8 cellular contexts compared by ENCODE assay signal in the genomic region with DNA sequence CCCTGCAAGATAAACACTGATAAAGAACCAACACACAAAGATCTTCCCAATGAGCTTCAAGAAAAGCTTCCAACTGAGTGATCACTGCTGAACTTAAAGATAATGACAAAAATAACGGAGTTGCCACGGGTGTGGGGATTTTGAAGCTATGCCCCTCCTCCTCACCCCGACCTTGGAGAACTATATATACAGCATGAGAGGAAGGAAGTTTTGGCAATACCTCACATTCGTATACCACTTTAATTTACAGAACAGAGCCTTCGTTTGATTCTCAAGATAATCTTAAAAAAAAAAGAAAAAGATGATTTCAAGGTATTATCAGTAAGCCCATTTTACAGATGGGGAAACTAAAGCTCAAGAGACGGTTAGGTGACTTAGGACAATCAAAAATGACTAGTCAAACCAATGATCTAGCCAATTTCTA. TPM values are rescaled to one million over a fixed set of nuclear protein-coding genes. Genes with fewer than 3 reads are reported as not detected.
DNase-seq lines count a peak whose midpoint lies in the region; ATAC-seq and TF ChIP-seq lines count a peak whose summit lies in the region.

No MANE protein-coding gene starts in this region.

- no peak for ATAC-seq in activated naive CD4-positive, alpha-beta T cell treated with anti-CD3 and anti-CD28 coated beads, Interleukin-2, amount 50 U/mL, for 72 hours
- ATAC-seq in thoracic aorta (ENCODE audit: insufficient number of reproducible peaks, low FRiP score, low read depth), result no peak
- no peak for ATAC-seq in GM19328 (IDR thresholded peaks at IDR 0.05; ENCODE audit: unreplicated experiment)

- H3K4me1 Mint-ChIP-seq in immature natural killer cell, result peaks cover 38 to 51% of the 10 kb centered on the region in 2 donors

- H3K27ac ChIP-seq in 22Rv1 (peak overlapping the region; percentile 94), thoracic aorta (peak overlapping the region; percentile 93 to 95)

- H3K36me3 ChIP-seq in H7 (replicated peaks; ENCODE audit: control insufficient read depth, insufficient read depth, low read length) (no peaks in the 10 kb centered on the region), thoracic aorta (no peaks in the 10 kb centered on the region)

- TF ChIP-seq CTCF in 22Rv1 (IDR thresholded peaks at IDR 0.05) (no peak), thoracic aorta (IDR thresholded peaks at IDR 0.05) (no peak)

- no peaks in the 10 kb centered on the region for H3K9me3 Mint-ChIP-seq in activated naive CD4-positive, alpha-beta T cell treated with anti-CD3 and anti-CD28 coated beads, Interleukin-2, amount 50 U/mL, for 72 hours
- no peaks in the 10 kb centered on the region for H3K9me3 Mint-ChIP-seq in immature natural killer cell

- peaks cover 18 to 21% of the 10 kb centered on the region in 2 donors for H3K36me3 Mint-ChIP-seq in activated naive CD4-positive, alpha-beta T cell treated with anti-CD3 and anti-CD28 coated beads, Interleukin-2, amount 50 U/mL, for 72 hours
- peaks cover 0 to 4% (median 3%) of the 10 kb centered on the region in 3 donors for H3K36me3 Mint-ChIP-seq in immature natural killer cell

- peak overlapping the region; percentile 96 to 97 for H3K27ac Mint-ChIP-seq in activated naive CD4-positive, alpha-beta T cell treated with anti-CD3 and anti-CD28 coated beads, Interleukin-2, amount 50 U/mL, for 72 hours
- H3K27ac Mint-ChIP-seq in immature natural killer cell, result peak overlapping the region; percentile 97 to 99 (median 98)

- peak overlapping the region; percentile 96 to 98 (median 96) for H3K4me3 Mint-ChIP-seq in immature natural killer cell

- H3K27me3 Mint-ChIP-seq in immature natural killer cell (ENCODE audit: low read depth in 3 of 3), result peaks cover 6 to 8% (median 7%) of the 10 kb centered on the region in 3 donors

- no peaks in the 10 kb centered on the region for H3K9me3 ChIP-seq in thoracic aorta

- peaks cover 23 to 39% of the 10 kb centered on the region in 2 donors for H3K4me1 ChIP-seq in thoracic aorta (ENCODE audit: control insufficient read depth in 1 of 2, low read depth in 2 of 2)

- H3K4me3 ChIP-seq in H7 (ENCODE audit: insufficient read depth, low read depth, low read length) (peak overlapping the region; percentile 86), thoracic aorta (peak overlapping the region; percentile 80)

- DNase-seq in H7, result peak; percentile 38
- no peak for DNase-seq in activated naive CD4-positive, alpha-beta T cell treated with anti-CD3 and anti-CD28 coated beads, Interleukin-2, amount 50 U/mL, for 72 hours (ENCODE audit: low spot score in 2 of 2)
- no peak for DNase-seq in immature natural killer cell
- no peak for DNase-seq in thoracic aorta (ENCODE audit: low spot score)
- DNase-seq in cerebellar nuclear complex (lab: John Stamatoyannopoulos, UW), result no peak
- DNase-seq in NCI-H748 (lab: John Stamatoyannopoulos, UW; ENCODE audit: unreplicated experiment), result no peak

- no peaks in the 10 kb centered on the region for H3K27me3 ChIP-seq in H7 (ENCODE audit: control insufficient read depth, insufficient read depth, low read length)
- no peaks in the 10 kb centered on the region for H3K27me3 ChIP-seq in thoracic aorta (replicated peaks; ENCODE audit: insufficient read depth)

RNA-seq across cellular contexts. Expression of a gene that starts 0.7 kb away (rescaled TPM):
- total RNA-seq in H7 (2014; rRNA removed; shearing (Covaris generic)), result 23.0 and 38.4 TPM in 2 replicates
- 10 to 100 TPM; 47.9 to 63.1 TPM for total RNA-seq in activated naive CD4-positive, alpha-beta T cell treated with anti-CD3 and anti-CD28 coated beads, Interleukin-2, amount 50 U/mL, for 72 hours
- 10 to 100 TPM; 10.4 to 15.2 (median 12.4) TPM for polyA plus RNA-seq in immature natural killer cell
- total RNA-seq in thoracic aorta, result 10 to 100 TPM; 51.3 to 65.3 TPM

RNA-seq across cellular contexts. Expression of a gene that starts 50.3 kb away (rescaled TPM):
- 151 and 240 TPM in 2 replicates for total RNA-seq in H7 (2014; rRNA removed; shearing (Covaris generic))
- total RNA-seq in activated naive CD4-positive, alpha-beta T cell treated with anti-CD3 and anti-CD28 coated beads, Interleukin-2, amount 50 U/mL, for 72 hours, result 100 to 1,000 TPM; 148 to 158 TPM
- 100 to 1,000 TPM; 379 to 442 (median 439) TPM for polyA plus RNA-seq in immature natural killer cell
- 100 to 1,000 TPM; 258 to 342 TPM for total RNA-seq in thoracic aorta

RNA-seq across cellular contexts. Expression of a gene that starts 56.7 kb away (rescaled TPM):
- total RNA-seq in H7 (2014; rRNA removed; shearing (Covaris generic)), result 1.3 and 2.7 TPM in 2 replicates
- 1 to 10 TPM; 1.5 to 1.8 TPM for total RNA-seq in activated naive CD4-positive, alpha-beta T cell treated with anti-CD3 and anti-CD28 coated beads, Interleukin-2, amount 50 U/mL, for 72 hours
- polyA plus RNA-seq in immature natural killer cell, result under 1 TPM in 1 of 3 donors, not detected in 2; 0.58 TPM
- total RNA-seq in thoracic aorta, result 1 to 10 TPM in 1 of 2 donors, under 1 TPM in 1; 0.27 to 1.1 TPM
